In the genomic region with DNA sequence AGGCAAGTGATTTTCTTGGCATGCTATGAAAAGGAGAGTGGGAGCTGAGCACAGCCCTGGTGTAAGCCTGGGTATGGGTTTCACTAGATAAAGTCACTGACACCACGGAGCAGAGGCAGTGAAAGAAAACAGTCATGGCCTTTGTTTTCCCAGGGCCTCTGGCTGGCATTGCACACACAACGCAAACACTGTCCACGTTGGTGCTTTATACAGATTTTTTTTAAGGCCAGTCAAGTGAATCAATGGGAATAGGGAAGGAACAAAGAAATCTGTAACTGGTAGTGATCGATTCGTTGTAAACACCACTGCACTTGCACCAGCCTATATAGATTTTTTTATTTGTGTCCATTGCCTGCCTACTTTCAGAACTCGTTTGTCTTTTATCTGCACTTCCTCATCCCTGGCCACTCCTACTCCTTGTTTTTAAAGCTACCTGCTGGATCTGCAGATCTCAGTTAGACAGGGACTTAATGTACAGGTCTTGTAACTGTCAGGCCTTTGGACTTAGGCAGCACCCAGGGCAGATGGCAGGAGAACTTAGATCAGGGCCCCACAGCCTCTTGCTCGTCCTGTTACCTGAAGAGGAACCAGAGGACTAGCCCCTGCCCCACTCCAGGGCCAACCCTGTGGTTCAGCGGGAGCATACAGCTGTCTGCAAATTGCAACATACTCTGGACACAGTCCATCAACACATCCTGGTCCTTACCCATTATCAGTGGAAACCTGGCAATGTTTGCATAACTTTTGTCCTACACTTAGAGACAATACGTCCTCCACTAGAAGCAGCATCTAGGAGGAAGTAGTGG, we compare ENCODE assay signal across 1 cellular context.
TF ChIP-seq lines count a peak whose summit lies in the region.

No MANE protein-coding gene starts in this region.

TF ChIP-seq in K562, 482 proteins besides CTCF, POLR2A, EP300 and RAD21 (continued from another document and continues in another):
- TF ChIP-seq, protein P1, sequence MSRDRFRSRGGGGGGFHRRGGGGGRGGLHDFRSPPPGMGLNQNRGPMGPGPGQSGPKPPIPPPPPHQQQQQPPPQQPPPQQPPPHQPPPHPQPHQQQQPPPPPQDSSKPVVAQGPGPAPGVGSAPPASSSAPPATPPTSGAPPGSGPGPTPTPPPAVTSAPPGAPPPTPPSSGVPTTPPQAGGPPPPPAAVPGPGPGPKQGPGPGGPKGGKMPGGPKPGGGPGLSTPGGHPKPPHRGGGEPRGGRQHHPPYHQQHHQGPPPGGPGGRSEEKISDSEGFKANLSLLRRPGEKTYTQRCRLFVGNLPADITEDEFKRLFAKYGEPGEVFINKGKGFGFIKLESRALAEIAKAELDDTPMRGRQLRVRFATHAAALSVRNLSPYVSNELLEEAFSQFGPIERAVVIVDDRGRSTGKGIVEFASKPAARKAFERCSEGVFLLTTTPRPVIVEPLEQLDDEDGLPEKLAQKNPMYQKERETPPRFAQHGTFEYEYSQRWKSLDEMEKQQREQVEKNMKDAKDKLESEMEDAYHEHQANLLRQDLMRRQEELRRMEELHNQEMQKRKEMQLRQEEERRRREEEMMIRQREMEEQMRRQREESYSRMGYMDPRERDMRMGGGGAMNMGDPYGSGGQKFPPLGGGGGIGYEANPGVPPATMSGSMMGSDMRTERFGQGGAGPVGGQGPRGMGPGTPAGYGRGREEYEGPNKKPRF (IDR thresholded peaks at IDR 0.05; ENCODE audit: low read depth, low read length): no peak
- TF ChIP-seq RFX7 (CRISPR knock-in tag; IDR thresholded peaks at IDR 0.05) (no peak), ILK (tag; IDR thresholded peaks at IDR 0.05; ENCODE audit: borderline replicate concordance, low read depth) (no peak), TRIM24 (IDR thresholded peaks at IDR 0.05) (peak; percentile 72 to 85), XRCC5 (IDR thresholded peaks at IDR 0.05; ENCODE audit: low read depth, low read length) (no peak), HDGF (IDR thresholded peaks at IDR 0.05) (no peak; the same call in 1 of the 2 replicates), ETV5 (CRISPR knock-in tag; IDR thresholded peaks at IDR 0.05; ENCODE audit: low read depth) (no peak), SP2 (IDR thresholded peaks at IDR 0.05; ENCODE audit: extremely low read depth, low read depth, low read length, poor library complexity, severe bottlenecking) (no peak), KLF13 (tag; IDR thresholded peaks at IDR 0.05; ENCODE audit: borderline replicate concordance, low read depth) (no peak), ZNF696 (CRISPR knock-in tag; conservative IDR thresholded peaks at IDR 0.05) (no peak), XRCC3 (IDR thresholded peaks at IDR 0.05) (no peak), ASH1L (IDR thresholded peaks at IDR 0.05; ENCODE audit: borderline replicate concordance, low read depth, partially characterized antibody) (no peak), POLR2AphosphoS2 (IDR thresholded peaks at IDR 0.05; ENCODE audit: low read length) (no peak), ZC3H11A (IDR thresholded peaks at IDR 0.05; ENCODE audit: low read depth, low read length) (no peak), POLR3A (IDR thresholded peaks at IDR 0.05; ENCODE audit: borderline replicate concordance, extremely low read depth, insufficient read depth, insufficient read length) (no peak), MCM2 (IDR thresholded peaks at IDR 0.05; ENCODE audit: low read depth) (no peak), CCAR2 (IDR thresholded peaks at IDR 0.05; ENCODE audit: low read depth, low read length) (no peak), NCOA4 (IDR thresholded peaks at IDR 0.05; ENCODE audit: partially characterized antibody) (no peak), CCNT2 (IDR thresholded peaks at IDR 0.05; ENCODE audit: borderline replicate concordance, extremely low read depth, insufficient read length, low read depth, low read length) (no peak), HDAC3 (IDR thresholded peaks at IDR 0.05; ENCODE audit: borderline replicate concordance, partially characterized antibody) (peak; percentile 74), MYC (IDR thresholded peaks at IDR 0.05; ENCODE audit: low read depth, low read length) (0 out of 2 replicates have a peak, but pooled peaks have one; percentile 20), MYC (CRISPR knock-in tag; IDR thresholded peaks at IDR 0.05; ENCODE audit: borderline replicate concordance, low read depth) (no peak), SOX6 (IDR thresholded peaks at IDR 0.05) (peak; percentile 96), NFATC3 (IDR thresholded peaks at IDR 0.05) (no peak), ZNF778 (CRISPR knock-in tag; IDR thresholded peaks at IDR 0.05) (no peak), EHMT2 (IDR thresholded peaks at IDR 0.05) (no peak), ZNF184 (CRISPR knock-in tag; IDR thresholded peaks at IDR 0.05) (no peak), ZNF57 (CRISPR knock-in tag; IDR thresholded peaks at IDR 0.05) (no peak), BCOR (IDR thresholded peaks at IDR 0.05) (no peak), L3MBTL2 (IDR thresholded peaks at IDR 0.05) (no peak), ZNF347 (CRISPR knock-in tag; IDR thresholded peaks at IDR 0.05; ENCODE audit: low read depth) (no peak), RBBP5 (IDR thresholded peaks at IDR 0.05; ENCODE audit: borderline replicate concordance, insufficient read depth, low read length, poor library complexity, severe bottlenecking) (peak; percentile 55), PRMT5 (CRISPR knock-in tag; IDR thresholded peaks at IDR 0.05) (no peak)
- TF ChIP-seq, protein P2, sequence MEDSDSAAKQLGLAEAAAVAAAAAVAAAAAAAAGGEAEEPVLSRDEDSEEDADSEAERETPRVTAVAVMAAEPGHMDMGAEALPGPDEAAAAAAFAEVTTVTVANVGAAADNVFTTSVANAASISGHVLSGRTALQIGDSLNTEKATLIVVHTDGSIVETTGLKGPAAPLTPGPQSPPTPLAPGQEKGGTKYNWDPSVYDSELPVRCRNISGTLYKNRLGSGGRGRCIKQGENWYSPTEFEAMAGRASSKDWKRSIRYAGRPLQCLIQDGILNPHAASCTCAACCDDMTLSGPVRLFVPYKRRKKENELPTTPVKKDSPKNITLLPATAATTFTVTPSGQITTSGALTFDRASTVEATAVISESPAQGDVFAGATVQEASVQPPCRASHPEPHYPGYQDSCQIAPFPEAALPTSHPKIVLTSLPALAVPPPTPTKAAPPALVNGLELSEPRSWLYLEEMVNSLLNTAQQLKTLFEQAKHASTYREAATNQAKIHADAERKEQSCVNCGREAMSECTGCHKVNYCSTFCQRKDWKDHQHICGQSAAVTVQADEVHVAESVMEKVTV (CRISPR knock-in tag; IDR thresholded peaks at IDR 0.05): no peak
- TF ChIP-seq, protein P3, sequence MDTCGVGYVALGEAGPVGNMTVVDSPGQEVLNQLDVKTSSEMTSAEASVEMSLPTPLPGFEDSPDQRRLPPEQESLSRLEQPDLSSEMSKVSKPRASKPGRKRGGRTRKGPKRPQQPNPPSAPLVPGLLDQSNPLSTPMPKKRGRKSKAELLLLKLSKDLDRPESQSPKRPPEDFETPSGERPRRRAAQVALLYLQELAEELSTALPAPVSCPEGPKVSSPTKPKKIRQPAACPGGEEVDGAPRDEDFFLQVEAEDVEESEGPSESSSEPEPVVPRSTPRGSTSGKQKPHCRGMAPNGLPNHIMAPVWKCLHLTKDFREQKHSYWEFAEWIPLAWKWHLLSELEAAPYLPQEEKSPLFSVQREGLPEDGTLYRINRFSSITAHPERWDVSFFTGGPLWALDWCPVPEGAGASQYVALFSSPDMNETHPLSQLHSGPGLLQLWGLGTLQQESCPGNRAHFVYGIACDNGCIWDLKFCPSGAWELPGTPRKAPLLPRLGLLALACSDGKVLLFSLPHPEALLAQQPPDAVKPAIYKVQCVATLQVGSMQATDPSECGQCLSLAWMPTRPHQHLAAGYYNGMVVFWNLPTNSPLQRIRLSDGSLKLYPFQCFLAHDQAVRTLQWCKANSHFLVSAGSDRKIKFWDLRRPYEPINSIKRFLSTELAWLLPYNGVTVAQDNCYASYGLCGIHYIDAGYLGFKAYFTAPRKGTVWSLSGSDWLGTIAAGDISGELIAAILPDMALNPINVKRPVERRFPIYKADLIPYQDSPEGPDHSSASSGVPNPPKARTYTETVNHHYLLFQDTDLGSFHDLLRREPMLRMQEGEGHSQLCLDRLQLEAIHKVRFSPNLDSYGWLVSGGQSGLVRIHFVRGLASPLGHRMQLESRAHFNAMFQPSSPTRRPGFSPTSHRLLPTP (IDR thresholded peaks at IDR 0.05; ENCODE audit: borderline replicate concordance, extremely low read depth, insufficient read length): no peak
- TF ChIP-seq, protein P4, sequence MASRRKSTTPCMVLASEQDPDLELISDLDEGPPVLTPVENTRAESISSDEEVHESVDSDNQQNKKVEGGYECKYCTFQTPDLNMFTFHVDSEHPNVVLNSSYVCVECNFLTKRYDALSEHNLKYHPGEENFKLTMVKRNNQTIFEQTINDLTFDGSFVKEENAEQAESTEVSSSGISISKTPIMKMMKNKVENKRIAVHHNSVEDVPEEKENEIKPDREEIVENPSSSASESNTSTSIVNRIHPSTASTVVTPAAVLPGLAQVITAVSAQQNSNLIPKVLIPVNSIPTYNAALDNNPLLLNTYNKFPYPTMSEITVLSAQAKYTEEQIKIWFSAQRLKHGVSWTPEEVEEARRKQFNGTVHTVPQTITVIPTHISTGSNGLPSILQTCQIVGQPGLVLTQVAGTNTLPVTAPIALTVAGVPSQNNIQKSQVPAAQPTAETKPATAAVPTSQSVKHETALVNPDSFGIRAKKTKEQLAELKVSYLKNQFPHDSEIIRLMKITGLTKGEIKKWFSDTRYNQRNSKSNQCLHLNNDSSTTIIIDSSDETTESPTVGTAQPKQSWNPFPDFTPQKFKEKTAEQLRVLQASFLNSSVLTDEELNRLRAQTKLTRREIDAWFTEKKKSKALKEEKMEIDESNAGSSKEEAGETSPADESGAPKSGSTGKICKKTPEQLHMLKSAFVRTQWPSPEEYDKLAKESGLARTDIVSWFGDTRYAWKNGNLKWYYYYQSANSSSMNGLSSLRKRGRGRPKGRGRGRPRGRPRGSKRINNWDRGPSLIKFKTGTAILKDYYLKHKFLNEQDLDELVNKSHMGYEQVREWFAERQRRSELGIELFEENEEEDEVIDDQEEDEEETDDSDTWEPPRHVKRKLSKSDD (conservative IDR thresholded peaks at IDR 0.05; ENCODE audit: low read length): no peak
- TF ChIP-seq, protein P5, sequence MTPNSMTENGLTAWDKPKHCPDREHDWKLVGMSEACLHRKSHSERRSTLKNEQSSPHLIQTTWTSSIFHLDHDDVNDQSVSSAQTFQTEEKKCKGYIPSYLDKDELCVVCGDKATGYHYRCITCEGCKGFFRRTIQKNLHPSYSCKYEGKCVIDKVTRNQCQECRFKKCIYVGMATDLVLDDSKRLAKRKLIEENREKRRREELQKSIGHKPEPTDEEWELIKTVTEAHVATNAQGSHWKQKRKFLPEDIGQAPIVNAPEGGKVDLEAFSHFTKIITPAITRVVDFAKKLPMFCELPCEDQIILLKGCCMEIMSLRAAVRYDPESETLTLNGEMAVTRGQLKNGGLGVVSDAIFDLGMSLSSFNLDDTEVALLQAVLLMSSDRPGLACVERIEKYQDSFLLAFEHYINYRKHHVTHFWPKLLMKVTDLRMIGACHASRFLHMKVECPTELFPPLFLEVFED (CRISPR knock-in tag; conservative IDR thresholded peaks at IDR 0.05): no peak
- TF ChIP-seq, protein P6, sequence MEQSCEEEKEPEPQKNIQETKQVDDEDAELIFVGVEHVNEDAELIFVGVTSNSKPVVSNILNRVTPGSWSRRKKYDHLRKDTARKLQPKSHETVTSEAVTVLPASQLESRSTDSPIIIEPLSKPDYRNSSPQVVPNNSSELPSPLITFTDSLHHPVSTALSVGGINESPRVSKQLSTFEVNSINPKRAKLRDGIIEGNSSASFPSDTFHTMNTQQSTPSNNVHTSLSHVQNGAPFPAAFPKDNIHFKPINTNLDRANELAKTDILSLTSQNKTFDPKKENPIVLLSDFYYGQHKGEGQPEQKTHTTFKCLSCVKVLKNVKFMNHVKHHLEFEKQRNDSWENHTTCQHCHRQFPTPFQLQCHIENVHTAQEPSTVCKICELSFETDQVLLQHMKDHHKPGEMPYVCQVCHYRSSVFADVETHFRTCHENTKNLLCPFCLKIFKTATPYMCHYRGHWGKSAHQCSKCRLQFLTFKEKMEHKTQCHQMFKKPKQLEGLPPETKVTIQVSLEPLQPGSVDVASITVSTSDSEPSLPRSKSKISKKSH (CRISPR knock-in tag; IDR thresholded peaks at IDR 0.05): no peak
- TF ChIP-seq, protein P7, sequence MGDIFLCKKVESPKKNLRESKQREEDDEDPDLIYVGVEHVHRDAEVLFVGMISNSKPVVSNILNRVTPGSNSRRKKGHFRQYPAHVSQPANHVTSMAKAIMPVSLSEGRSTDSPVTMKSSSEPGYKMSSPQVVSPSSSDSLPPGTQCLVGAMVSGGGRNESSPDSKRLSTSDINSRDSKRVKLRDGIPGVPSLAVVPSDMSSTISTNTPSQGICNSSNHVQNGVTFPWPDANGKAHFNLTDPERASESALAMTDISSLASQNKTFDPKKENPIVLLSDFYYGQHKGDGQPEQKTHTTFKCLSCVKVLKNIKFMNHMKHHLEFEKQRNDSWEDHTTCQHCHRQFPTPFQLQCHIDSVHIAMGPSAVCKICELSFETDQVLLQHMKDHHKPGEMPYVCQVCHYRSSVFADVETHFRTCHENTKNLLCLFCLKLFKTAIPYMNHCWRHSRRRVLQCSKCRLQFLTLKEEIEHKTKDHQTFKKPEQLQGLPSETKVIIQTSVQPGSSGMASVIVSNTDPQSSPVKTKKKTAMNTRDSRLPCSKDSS (IDR thresholded peaks at IDR 0.05; ENCODE audit: low read depth, partially characterized antibody): no peak
- TF ChIP-seq, protein P8, sequence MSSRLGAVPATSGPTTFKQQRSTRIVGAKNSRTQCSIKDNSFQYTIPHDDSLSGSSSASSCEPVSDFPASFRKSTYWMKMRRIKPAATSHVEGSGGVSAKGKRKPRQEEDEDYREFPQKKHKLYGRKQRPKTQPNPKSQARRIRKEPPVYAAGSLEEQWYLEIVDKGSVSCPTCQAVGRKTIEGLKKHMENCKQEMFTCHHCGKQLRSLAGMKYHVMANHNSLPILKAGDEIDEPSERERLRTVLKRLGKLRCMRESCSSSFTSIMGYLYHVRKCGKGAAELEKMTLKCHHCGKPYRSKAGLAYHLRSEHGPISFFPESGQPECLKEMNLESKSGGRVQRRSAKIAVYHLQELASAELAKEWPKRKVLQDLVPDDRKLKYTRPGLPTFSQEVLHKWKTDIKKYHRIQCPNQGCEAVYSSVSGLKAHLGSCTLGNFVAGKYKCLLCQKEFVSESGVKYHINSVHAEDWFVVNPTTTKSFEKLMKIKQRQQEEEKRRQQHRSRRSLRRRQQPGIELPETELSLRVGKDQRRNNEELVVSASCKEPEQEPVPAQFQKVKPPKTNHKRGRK (tag; IDR thresholded peaks at IDR 0.05): no peak
- TF ChIP-seq, protein P9, sequence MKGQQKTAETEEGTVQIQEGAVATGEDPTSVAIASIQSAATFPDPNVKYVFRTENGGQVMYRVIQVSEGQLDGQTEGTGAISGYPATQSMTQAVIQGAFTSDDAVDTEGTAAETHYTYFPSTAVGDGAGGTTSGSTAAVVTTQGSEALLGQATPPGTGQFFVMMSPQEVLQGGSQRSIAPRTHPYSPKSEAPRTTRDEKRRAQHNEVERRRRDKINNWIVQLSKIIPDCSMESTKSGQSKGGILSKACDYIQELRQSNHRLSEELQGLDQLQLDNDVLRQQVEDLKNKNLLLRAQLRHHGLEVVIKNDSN (CRISPR knock-in tag; IDR thresholded peaks at IDR 0.05): no peak
- TF ChIP-seq, protein P10, sequence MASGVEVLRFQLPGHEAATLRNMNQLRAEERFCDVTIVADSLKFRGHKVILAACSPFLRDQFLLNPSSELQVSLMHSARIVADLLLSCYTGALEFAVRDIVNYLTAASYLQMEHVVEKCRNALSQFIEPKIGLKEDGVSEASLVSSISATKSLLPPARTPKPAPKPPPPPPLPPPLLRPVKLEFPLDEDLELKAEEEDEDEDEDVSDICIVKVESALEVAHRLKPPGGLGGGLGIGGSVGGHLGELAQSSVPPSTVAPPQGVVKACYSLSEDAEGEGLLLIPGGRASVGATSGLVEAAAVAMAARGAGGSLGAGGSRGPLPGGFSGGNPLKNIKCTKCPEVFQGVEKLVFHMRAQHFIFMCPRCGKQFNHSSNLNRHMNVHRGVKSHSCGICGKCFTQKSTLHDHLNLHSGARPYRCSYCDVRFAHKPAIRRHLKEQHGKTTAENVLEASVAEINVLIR (CRISPR knock-in tag; IDR thresholded peaks at IDR 0.05): no peak
